In the genomic region with DNA sequence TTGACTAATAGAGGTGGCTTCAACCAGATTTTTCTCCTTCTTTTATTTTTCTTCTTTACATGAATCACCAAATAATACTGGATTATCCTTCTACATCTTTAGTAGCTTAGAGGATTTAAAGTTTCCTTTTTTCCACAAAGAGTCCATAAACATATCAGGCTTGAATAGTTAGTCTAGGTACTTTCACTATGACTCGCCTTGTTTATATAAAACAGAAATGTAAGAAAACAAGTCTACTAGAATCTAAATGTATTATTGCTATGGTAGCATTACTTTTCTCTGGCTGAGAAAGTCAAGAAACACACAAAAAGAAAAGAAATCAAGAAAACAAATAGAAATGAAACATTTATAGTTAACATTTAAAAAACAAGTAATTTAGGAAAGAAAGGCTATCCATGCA, we compare ENCODE assay signal across 1 cellular context.
TF ChIP-seq lines count a peak whose summit lies in the region.

No MANE protein-coding gene starts in this region.

TF ChIP-seq in endothelial cell of umbilical vein, 7 proteins besides CTCF, POLR2A, EP300 and RAD21:
- TF ChIP-seq MYC (IDR thresholded peaks at IDR 0.05; ENCODE audit: low read depth, low read length) (no peak), FOS (IDR thresholded peaks at IDR 0.05; ENCODE audit: borderline replicate concordance, insufficient read depth, low read length) (no peak), EZH2 (IDR thresholded peaks at IDR 0.05; ENCODE audit: borderline replicate concordance, low read depth, low read length, severe bottlenecking) (no peak), GATA2 (IDR thresholded peaks at IDR 0.05; ENCODE audit: insufficient read depth, insufficient read length, low read depth, low read length) (no peak), JUN (IDR thresholded peaks at IDR 0.05; ENCODE audit: borderline replicate concordance, insufficient read depth, insufficient read length, low read depth) (no peak), POLR2AphosphoS5 (IDR thresholded peaks at IDR 0.05; ENCODE audit: insufficient read depth, low read depth, low read length) (no peak)
- TF ChIP-seq, protein P1, sequence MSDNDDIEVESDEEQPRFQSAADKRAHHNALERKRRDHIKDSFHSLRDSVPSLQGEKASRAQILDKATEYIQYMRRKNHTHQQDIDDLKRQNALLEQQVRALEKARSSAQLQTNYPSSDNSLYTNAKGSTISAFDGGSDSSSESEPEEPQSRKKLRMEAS (IDR thresholded peaks at IDR 0.05; ENCODE audit: insufficient read depth, insufficient read length) = no peak
TF ChIP-seq in endothelial cell of umbilical vein: peak in this region for 0.
